Comparison of ENCODE assay signal across 28 cellular contexts in the genomic region with DNA sequence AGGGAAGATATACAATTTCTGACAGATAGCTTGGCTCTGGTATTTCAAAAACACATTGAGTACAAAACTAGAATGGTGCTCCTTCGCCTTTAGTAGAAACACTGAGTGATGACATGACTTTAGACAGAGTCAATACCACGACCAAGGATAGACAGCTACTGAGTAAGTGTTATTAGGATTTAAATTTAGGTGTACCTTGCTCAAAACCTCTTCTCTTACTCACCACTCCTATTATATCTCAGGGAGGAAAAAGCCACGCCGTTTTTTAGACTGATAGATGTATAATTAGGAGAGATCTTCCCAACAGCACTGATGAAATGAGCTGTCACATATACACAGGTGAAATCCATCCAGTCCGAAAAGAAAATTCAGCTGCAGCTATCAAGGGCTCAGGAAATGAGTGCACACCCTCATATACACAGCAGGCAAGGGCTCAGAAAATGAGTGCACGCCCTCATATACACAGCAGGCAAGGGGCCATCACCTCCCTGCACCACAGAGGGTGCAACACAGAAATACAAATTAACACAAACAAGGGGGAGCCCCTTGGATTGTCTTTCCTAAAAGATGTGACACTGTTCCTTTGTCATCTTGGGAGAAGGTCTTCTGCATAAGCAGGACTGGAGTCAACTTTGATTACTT. TPM values are rescaled to one million over a fixed set of nuclear protein-coding genes. Genes with fewer than 3 reads are reported as not detected.
DNase-seq lines count a peak whose midpoint lies in the region; ATAC-seq and TF ChIP-seq lines count a peak whose summit lies in the region.
"Had no signal": no experiment of that assay in that cellular context is flagged by ENCODE, and none has a peak within 500 bp of the region (broad histone marks: within the 10 kb centered on the region; RNA-seq: fewer than 3 reads in every experiment).

No MANE protein-coding gene starts in this region.

- no peak for TF ChIP-seq POLR2A in transverse colon (IDR thresholded peaks at IDR 0.05)

- no peak for TF ChIP-seq EP300 in transverse colon (IDR thresholded peaks at IDR 0.05; ENCODE audit: low read depth)

- H3K4me1 ChIP-seq in psoas muscle (peaks cover 20% of the 10 kb centered on the region), transverse colon (peaks cover 6 to 26% (median 9%) of the 10 kb centered on the region in 4 donors)

- ATAC-seq in activated CD4-positive, alpha-beta T cell treated with anti-CD3 and anti-CD28 coated beads for 36 hours: peak; percentile 42
- ATAC-seq in left ventricle myocardium superior (peak; percentile 6), psoas muscle (peak; percentile 41 to 76 (median 54)), GM19395 (IDR thresholded peaks at IDR 0.05; ENCODE audit: unreplicated experiment) (no peak)
- ATAC-seq: GM12878; naive thymus-derived CD4-positive, alpha-beta T cell; stimulated activated naive B cell treated with anti-CD40 and anti-IgM and Interleukin-4, amounts not matched to agents 10 μg/mL and 1 μg/mL and 100 μg/mL, for 72 hours had no signal

- H3K27me3 ChIP-seq in psoas muscle (ENCODE audit: insufficient read depth in 3 of 3, low read length in 2 of 3) (no peaks in the 10 kb centered on the region), transverse colon (no peaks in the 10 kb centered on the region)

- H3K4me3 Mint-ChIP-seq in activated CD4-positive, alpha-beta T cell treated with anti-CD3 and anti-CD28 coated beads for 36 hours: no peak overlapping the region
- H3K4me3 Mint-ChIP-seq: activated B cell treated with CpG ODN at 0.5 μM for 24 hours; activated CD4-positive, alpha-beta memory T cell treated with anti-CD3 and anti-CD28 coated beads, Interleukin-2, amount 10 ng/mL, durations not matched to agents 7 days and 5 days; B cell; naive thymus-derived CD4-positive, alpha-beta T cell; stimulated activated naive B cell treated with anti-CD40 and anti-IgM and Interleukin-4, amounts not matched to agents 10 μg/mL and 1 μg/mL and 100 μg/mL, for 72 hours had no signal

- H3K27me3 Mint-ChIP-seq in activated CD4-positive, alpha-beta T cell treated with anti-CD3 and anti-CD28 coated beads for 36 hours: no peaks in the 10 kb centered on the region
- H3K27me3 Mint-ChIP-seq: activated B cell treated with CpG ODN at 0.5 μM for 24 hours; activated CD4-positive, alpha-beta memory T cell treated with anti-CD3 and anti-CD28 coated beads, Interleukin-2, amount 10 ng/mL, durations not matched to agents 7 days and 5 days; B cell; naive thymus-derived CD4-positive, alpha-beta T cell; stimulated activated naive B cell treated with anti-CD40 and anti-IgM and Interleukin-4, amounts not matched to agents 10 μg/mL and 1 μg/mL and 100 μg/mL, for 72 hours had no signal

- no peak overlapping the region for H3K27ac Mint-ChIP-seq in activated CD4-positive, alpha-beta T cell treated with anti-CD3 and anti-CD28 coated beads for 36 hours
- H3K27ac Mint-ChIP-seq: activated B cell treated with CpG ODN at 0.5 μM for 24 hours; activated CD4-positive, alpha-beta memory T cell treated with anti-CD3 and anti-CD28 coated beads, Interleukin-2, amount 10 ng/mL, durations not matched to agents 7 days and 5 days; B cell; naive thymus-derived CD4-positive, alpha-beta T cell; stimulated activated naive B cell treated with anti-CD40 and anti-IgM and Interleukin-4, amounts not matched to agents 10 μg/mL and 1 μg/mL and 100 μg/mL, for 72 hours had no signal

- DNase-seq in activated CD4-positive, alpha-beta T cell treated with anti-CD3 and anti-CD28 coated beads for 36 hours: no peak
- DNase-seq in activated CD4-positive, alpha-beta T cell treated with anti-CD3 and anti-CD28 coated beads, Interleukin-2, amount 50 U/mL, for 4 hours: no peak
- no peak for DNase-seq in left ventricle myocardium superior
- no peak for DNase-seq in psoas muscle
- no peak for DNase-seq in transverse colon
- no peak for DNase-seq in ACHN
- DNase-seq in iPS-NIHi11 (ENCODE audit: low spot score): no peak
- DNase-seq: activated B cell treated with CpG ODN at 0.5 μM for 24 hours; activated CD4-positive, alpha-beta memory T cell treated with anti-CD3 and anti-CD28 coated beads, Interleukin-2, amount 10 ng/mL, durations not matched to agents 7 days and 5 days; activated T-cell treated with anti-CD3 and anti-CD28 coated beads for 4 hours; central memory CD4-positive, alpha-beta T cell; DMS79; foreskin fibroblast; islet precursor cell; mammary epithelial cell; naive thymus-derived CD4-positive, alpha-beta T cell; NCI-H146; NCI-H2171; NCI-H69; small intestine; stimulated activated naive B cell treated with anti-CD40 and anti-IgM and Interleukin-4, amounts not matched to agents 10 μg/mL and 1 μg/mL and 100 μg/mL, for 72 hours; T1000; trophoblast cell had no signal

- in situ Hi-C loops in transverse colon (cut with MboI; ENCODE audit: low pct_ligation_motif_present in 1 of 4, low pct_unique_long_range_greater_than_20kb in 1 of 4, low sequenced_read_pairs in 3 of 4): no loop called here
- in situ Hi-C loops in ACHN (cut with HindIII; ENCODE audit: low pct_ligation_motif_present, low pct_unique_long_range_greater_than_20kb, low sequenced_read_pairs): no loop called here

- H3K36me3 Mint-ChIP-seq in activated CD4-positive, alpha-beta T cell treated with anti-CD3 and anti-CD28 coated beads for 36 hours (ENCODE audit: low read depth): peaks cover 8% of the 10 kb centered on the region

- no peaks in the 10 kb centered on the region for H3K9me3 Mint-ChIP-seq in activated CD4-positive, alpha-beta T cell treated with anti-CD3 and anti-CD28 coated beads for 36 hours (ENCODE audit: low read depth)
- H3K9me3 Mint-ChIP-seq: activated B cell treated with CpG ODN at 0.5 μM for 24 hours; activated CD4-positive, alpha-beta memory T cell treated with anti-CD3 and anti-CD28 coated beads, Interleukin-2, amount 10 ng/mL, durations not matched to agents 7 days and 5 days; naive thymus-derived CD4-positive, alpha-beta T cell; stimulated activated naive B cell treated with anti-CD40 and anti-IgM and Interleukin-4, amounts not matched to agents 10 μg/mL and 1 μg/mL and 100 μg/mL, for 72 hours had no signal

- H3K4me3 ChIP-seq in psoas muscle (no peak overlapping the region), transverse colon (no peak overlapping the region)
- H3K4me3 ChIP-seq: GM12878, K562 had no signal

- no peak overlapping the region for H3K27ac ChIP-seq in psoas muscle
- H3K27ac ChIP-seq in transverse colon: peak overlapping the region in 3 of 4 donors; percentile 29 to 74 (median 55)
- H3K27ac ChIP-seq: epithelial cell of prostate had no signal

- intact Hi-C loops in activated CD4-positive, alpha-beta T cell treated with anti-CD3 and anti-CD28 coated beads for 36 hours (cut with DNase I, micrococcal nuclease): no loop called here
- intact Hi-C loops in left ventricle myocardium superior (cut with micrococcal nuclease) (no loop called here), psoas muscle (cut with DNase I) (no loop called here), transverse colon (cut with DNase I; ENCODE audit: low total_unique reads) (loop anchor here (10.0 kb wide), 1 partner anchor 58 kb away; a partner anchor contains a TSS)

- CTCF ChIA-PET in activated CD4-positive, alpha-beta T cell treated with anti-CD3 and anti-CD28 coated beads for 36 hours (lab: Charles Lee): interaction anchor here (1.1 to 1.3 kb wide), 4 partner anchors 11 to 96 kb away, joined by 3 to 5 read pairs (median 4); no protein-coding TSS in a partner anchor

- POLR2A ChIA-PET in activated CD4-positive, alpha-beta T cell treated with anti-CD3 and anti-CD28 coated beads for 36 hours (lab: Charles Lee): no interaction called here

- no peak for TF ChIP-seq CTCF in psoas muscle (IDR thresholded peaks at IDR 0.05)
- TF ChIP-seq CTCF in transverse colon (IDR thresholded peaks at IDR 0.05): no peak

- 73 to 91% (median 82%) methylated on average over 6 of the region's 6 CpGs for WGBS in psoas muscle, 3 donors
- 82 to 88% methylated on average over 4 to 6 of the region's 6 CpGs for WGBS in transverse colon (ENCODE audit: low coverage in 1 of 2), 2 donors

- H3K36me3 ChIP-seq in psoas muscle (ENCODE audit: insufficient read depth in 1 of 2, low read depth in 1 of 2) (no peaks in the 10 kb centered on the region), transverse colon (no peaks in the 10 kb centered on the region)

- H3K9me3 ChIP-seq in psoas muscle: no peaks in the 10 kb centered on the region
- no peaks in the 10 kb centered on the region for H3K9me3 ChIP-seq in transverse colon

- H3K4me1 Mint-ChIP-seq in activated CD4-positive, alpha-beta T cell treated with anti-CD3 and anti-CD28 coated beads for 36 hours: peaks cover 7% of the 10 kb centered on the region

RNA-seq across cellular contexts. Expression of a gene that starts 53.7 kb away (rescaled TPM):
- 10 to 100 TPM; 46.4 to 53.4 TPM for total RNA-seq in activated CD4-positive, alpha-beta T cell treated with anti-CD3 and anti-CD28 coated beads for 36 hours
- total RNA-seq in left ventricle myocardium superior (26.6 TPM), psoas muscle (10 to 100 TPM; 11.3 to 21.1 (median 16.2) TPM), transverse colon (10 to 100 TPM in 1 of 4 donors, 1 to 10 TPM in 3; 3.0 to 14.0 (median 6.9) TPM)
- 10 to 100 TPM; 13.4 to 19.1 (median 15.0) TPM for polyA plus RNA-seq in psoas muscle

RNA-seq across cellular contexts. Expression of a gene that starts 54.3 kb away (rescaled TPM):
- 10 to 100 TPM; 17.6 to 18.4 TPM for total RNA-seq in activated CD4-positive, alpha-beta T cell treated with anti-CD3 and anti-CD28 coated beads for 36 hours
- total RNA-seq in left ventricle myocardium superior (19.4 TPM), psoas muscle (10 to 100 TPM; 10.6 to 17.5 (median 15.8) TPM), transverse colon (10 to 100 TPM in 3 of 4 donors, 1 to 10 TPM in 1; 2.6 to 21.9 (median 15.0) TPM)
- 10 to 100 TPM; 13.0 to 17.3 (median 13.4) TPM for polyA plus RNA-seq in psoas muscle
